In the genomic region with DNA sequence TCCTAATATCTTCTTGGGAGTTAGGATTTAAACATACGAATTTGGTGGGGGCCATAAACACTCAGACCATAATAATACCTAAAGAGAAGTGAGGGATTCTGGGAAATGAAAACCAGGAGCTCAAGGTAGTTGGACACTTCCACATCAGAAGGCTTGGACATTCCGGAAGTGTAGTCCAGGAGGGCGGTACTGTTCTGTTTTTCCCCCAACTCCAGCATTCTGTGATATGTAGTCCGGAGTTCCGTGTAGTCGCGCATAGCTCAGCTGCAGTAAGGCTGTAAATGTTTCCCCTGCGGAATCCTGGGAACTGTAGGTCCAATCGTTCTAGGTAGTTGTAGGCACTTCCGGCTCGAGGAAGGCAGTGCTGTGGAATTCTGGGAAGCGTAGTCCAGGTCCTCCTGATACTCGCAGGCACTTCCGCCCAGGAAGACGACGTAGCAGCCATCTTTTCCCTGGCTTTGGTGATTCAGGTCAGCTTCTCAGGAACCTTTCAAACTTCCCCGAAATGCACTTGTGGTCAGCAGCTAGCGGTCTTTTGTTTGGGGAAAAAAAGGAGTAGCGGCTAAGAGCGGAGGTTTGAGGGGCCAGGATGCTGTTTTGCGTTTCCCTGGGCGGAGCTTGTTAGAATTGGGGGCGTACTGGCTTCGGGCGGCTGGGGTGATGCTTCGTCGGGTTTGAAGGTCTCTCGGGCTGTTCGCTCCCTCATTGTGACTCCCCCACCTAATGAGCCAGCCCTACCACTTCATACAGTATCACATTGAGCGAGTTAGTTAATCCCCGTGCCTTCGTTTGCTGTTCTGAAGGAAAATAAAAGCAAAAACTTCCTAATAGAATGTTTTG, we compare ENCODE assay signal across 8 cellular contexts. TPM values are rescaled to one million over a fixed set of nuclear protein-coding genes. Genes with fewer than 3 reads are reported as not detected.
A peak's percentile ranks its signal among the peaks of the same experiment; 100 is the strongest.
DNase-seq lines count a peak whose midpoint lies in the region; ATAC-seq, FAIRE-seq and TF ChIP-seq lines count a peak whose summit lies in the region.

A gene (plus strand): TSS at position 428 of the 840 bp plus-strand sequence. CDS start 4,981 bp downstream, outside the sequence.

- TF ChIP-seq CTCF in ascending aorta (IDR thresholded peaks at IDR 0.05) (no peak), uterus (IDR thresholded peaks at IDR 0.05) (no peak)

- peak within 1 kb of the TSS; percentile 63 to 80 for H3K4me3 ChIP-seq in ascending aorta
- peak within 1 kb of the TSS; percentile 98 for H3K4me3 ChIP-seq in right cardiac atrium (ENCODE audit: low read length)
- H3K4me3 ChIP-seq in uterus, result peak within 1 kb of the TSS; percentile 78 to 80

- intact Hi-C loops in ascending aorta (cut with DNase I), result loop anchor here (1.0 to 2.0 kb wide), 7 partner anchors 24 to 335 kb away; a partner anchor contains a TSS
- intact Hi-C loops in right cardiac atrium (cut with DNase I), result loop anchor here in 2 of 4 donors (2.0 to 10.0 kb wide), 2 partner anchors 50 to 52 kb away; a partner anchor contains a TSS
- intact Hi-C loops in uterus (cut with DNase I; ENCODE audit: low total_unique reads), result no loop called here

- H3K36me3 ChIP-seq in ascending aorta (peaks cover 36% of the 10 kb centered on the region in 2 donors), uterus (no peaks in the 10 kb centered on the region)

- H3K9me3 ChIP-seq in T-helper 17 cell (ENCODE audit: control insufficient read depth, low read length, poor library complexity, severe bottlenecking), result peaks cover 11% of the 10 kb centered on the region
- H3K9me3 ChIP-seq in ascending aorta, result peaks cover 19 to 72% of the 10 kb centered on the region in 2 donors
- H3K9me3 ChIP-seq in right cardiac atrium (ENCODE audit: control insufficient read depth, low read length), result no peaks in the 10 kb centered on the region
- peaks cover 0 to 42% of the 10 kb centered on the region in 2 donors for H3K9me3 ChIP-seq in uterus

- H3K4me1 ChIP-seq in ascending aorta (peaks cover 0 to 6% of the 10 kb centered on the region in 2 donors), right cardiac atrium (ENCODE audit: control insufficient read depth, insufficient read depth, low read length) (no peaks in the 10 kb centered on the region), uterus (no peaks in the 10 kb centered on the region)

- peaks cover 2% of the 10 kb centered on the region for H3K36me3 Mint-ChIP-seq in T-helper 17 cell (ENCODE audit: low read depth)

- TF ChIP-seq POLR2A in GM12892 (IDR thresholded peaks at IDR 0.05; ENCODE audit: low read depth, low read length) (peak; percentile 81), uterus (IDR thresholded peaks at IDR 0.05) (peak in 1 of 2 donors; percentile 65)

- peak within 1 kb of the TSS; percentile 87 for H3K27ac Mint-ChIP-seq in T-helper 17 cell

- peak within 1 kb of the TSS; percentile 93 for H3K4me3 Mint-ChIP-seq in T-helper 17 cell

- peak within 1 kb of the TSS; percentile 88 to 89 for H3K27ac ChIP-seq in ascending aorta
- H3K27ac ChIP-seq in right cardiac atrium (ENCODE audit: low read length), result peak within 1 kb of the TSS; percentile 92
- peak within 1 kb of the TSS; percentile 83 to 87 for H3K27ac ChIP-seq in uterus

- H3K27me3 Mint-ChIP-seq in T-helper 17 cell, result no peaks in the 10 kb centered on the region

- peak; percentile 99 for FAIRE-seq in GM12892 (lab: Jason Lieb, UNC)

- peak; percentile 86 for ATAC-seq in HG02840 (IDR thresholded peaks at IDR 0.05; ENCODE audit: low FRiP score, unreplicated experiment)
- peak; percentile 97 for ATAC-seq in T-helper 17 cell
- ATAC-seq in right cardiac atrium, result peak; percentile 99 to 100

- H3K4me1 Mint-ChIP-seq in T-helper 17 cell, result peaks cover 4% of the 10 kb centered on the region

- DNase-seq in GM12892 (ENCODE audit: insufficient read length) (peak; percentile 52), NCI-H1694 (lab: John Stamatoyannopoulos, UW) (peak; percentile 97), T-helper 17 cell (peak; percentile 40 to 60 (median 49)), ascending aorta (ENCODE audit: low spot score in 2 of 2) (peak; percentile 82 to 96), right cardiac atrium (peak; percentile 89 to 94 (median 92)), pulmonary artery endothelial cell (ENCODE audit: low read depth, low spot score) (peak; percentile 98), uterus (peak; percentile 79 to 91)

- under 1% methylated on average over 32 of the region's 32 CpGs for WGBS in right cardiac atrium

- H3K27me3 ChIP-seq in ascending aorta (no peaks in the 10 kb centered on the region), right cardiac atrium (ENCODE audit: control insufficient read depth, insufficient read depth) (no peaks in the 10 kb centered on the region), uterus (no peaks in the 10 kb centered on the region)

RNA-seq across cellular contexts. Expression of the gene that starts here (rescaled TPM):
- 27.1 TPM for polyA plus RNA-seq in GM12892 (2012; ENCODE audit: missing spikeins)
- total RNA-seq in T-helper 17 cell, result 10 to 100 TPM; 11.4 to 16.0 TPM
- 4.7 TPM for total RNA-seq in ascending aorta
- 10 to 100 TPM; 19.4 to 23.0 (median 22.2) TPM for total RNA-seq in right cardiac atrium
- polyA plus RNA-seq in right cardiac atrium, result 24.8 TPM
- total RNA-seq in pulmonary artery endothelial cell, result 14.4 and 17.2 TPM in 2 replicates
- 10 to 100 TPM in 3 of 4 donors, 1 to 10 TPM in 1; 6.8 to 46.3 (median 21.4) TPM for total RNA-seq in uterus

Comparison
In these comparisons a context has a peak if more than half of its experiments do, and no peak if none do; other contexts are left out.
1. Peak in every context shown above with its lines: DNase-seq, ATAC-seq, H3K4me3 ChIP-seq and H3K27ac ChIP-seq.